In genomic region chr1:90349510-90349909, GRCh38 we compare ENCODE assay signal across 8 cellular contexts.
"Had no signal": no experiment of that assay in that cellular context is flagged by ENCODE, and none has a peak within 500 bp of the region (broad histone marks: within the 10 kb centered on the region; RNA-seq: fewer than 3 reads in every experiment).

No MANE protein-coding gene starts in this region.

- H3K9me3 ChIP-seq: HAP-1 had no signal

- H3K4me3 ChIP-seq: GM23248, GM23338, HAP-1 had no signal

- H3K36me3 ChIP-seq: HAP-1 had no signal

- DNase-seq: GM23248, GOT3, H7, H9, HCEC 1CT, HFFc6 had no signal

- H3K27ac Mint-ChIP-seq: GM23338, H9, HFFc6 had no signal

- H3K27ac ChIP-seq: GM23248 had no signal

- H3K4me1 ChIP-seq: HAP-1 had no signal

- H3K4me1 Mint-ChIP-seq: GM23338, H9 had no signal

- H3K4me3 Mint-ChIP-seq: GM23338, H9, HFFc6 had no signal
